ENCODE assay signal across 23 cellular contexts in the genomic region with DNA sequence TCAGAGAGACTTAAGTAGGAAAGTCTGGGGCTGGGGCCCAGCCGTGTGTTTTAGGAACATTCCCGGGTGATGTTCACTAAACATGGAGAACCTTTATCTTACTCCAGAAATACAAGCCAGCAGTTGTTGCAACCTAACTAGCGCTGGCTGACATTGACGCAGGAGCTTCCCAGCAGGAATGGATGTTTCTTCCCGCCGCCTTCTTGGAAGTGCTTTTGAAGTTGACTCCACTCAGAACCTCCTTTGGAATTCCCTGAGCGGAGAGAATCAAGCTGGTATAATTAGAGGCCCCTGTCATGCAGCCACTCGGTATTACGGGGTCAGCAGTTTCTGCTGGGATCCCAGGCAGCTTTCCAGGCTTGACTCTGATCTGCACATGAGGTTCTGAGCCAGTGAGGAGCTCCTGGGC.
DNase-seq lines count a peak whose midpoint lies in the region; ATAC-seq and TF ChIP-seq lines count a peak whose summit lies in the region.
"Had no signal": no experiment of that assay in that cellular context is flagged by ENCODE, and none has a peak within 500 bp of the region (broad histone marks: within the 10 kb centered on the region; RNA-seq: fewer than 3 reads in every experiment).

No MANE protein-coding gene starts in this region.

- DNase-seq in astrocyte of the spinal cord (ENCODE audit: low read depth, low spot score) (peak; percentile 62), hepatocyte (ENCODE audit: low spot score) (no peak), gastrocnemius medialis (no peak), colonic mucosa (no peak), anterior cingulate cortex (lab: John Stamatoyannopoulos, UW) (no peak)
- no peak for DNase-seq in effector memory CD4-positive, alpha-beta T cell
- DNase-seq: activated effector memory CD4-positive, alpha-beta T cell treated with anti-CD3 and anti-CD28 coated beads, Interleukin-2, amount 50 U/mL, for 16 hours; CD4-positive, CD25-positive, alpha-beta regulatory T cell; cerebellar nuclear complex; DMS153; HCEC 1CT; KBM-7; kidney; mammary epithelial cell; MV-4-11; naive thymus-derived CD4-positive, alpha-beta T cell; NCI-H2029 treated with DMSO at 0.1 percent for 48 hours; NCI-H510A treated with DMSO at 0.1 percent for 48 hours; small intestine; substantia nigra had no signal

- no peaks in the 10 kb centered on the region; the same call in 1 of the 2 replicates for H3K9me3 ChIP-seq in ES-I3 (ENCODE audit: control insufficient read depth, insufficient read depth, low read length)
- no peaks in the 10 kb centered on the region for H3K9me3 ChIP-seq in hepatocyte (ENCODE audit: low read depth)
- no peaks in the 10 kb centered on the region for H3K9me3 ChIP-seq in gastrocnemius medialis
- no peaks in the 10 kb centered on the region for H3K9me3 ChIP-seq in colonic mucosa
- no peaks in the 10 kb centered on the region for H3K9me3 ChIP-seq in effector memory CD4-positive, alpha-beta T cell (ENCODE audit: control insufficient read depth, low read length)

- peaks cover 48% of the 10 kb centered on the region for H3K79me2 ChIP-seq in hepatocyte

- H3K27me3 ChIP-seq in hepatocyte (no peaks in the 10 kb centered on the region), gastrocnemius medialis (no peaks in the 10 kb centered on the region), colonic mucosa (no peaks in the 10 kb centered on the region)
- no peaks in the 10 kb centered on the region for H3K27me3 ChIP-seq in effector memory CD4-positive, alpha-beta T cell (replicated peaks; ENCODE audit: control insufficient read depth, insufficient read depth, low read length, poor library complexity, severe bottlenecking)

- TF ChIP-seq CTCF in astrocyte of the spinal cord (IDR thresholded peaks at IDR 0.05; ENCODE audit: low read depth, low read length) (no peak), hepatocyte (IDR thresholded peaks at IDR 0.05; ENCODE audit: poor library complexity) (no peak), gastrocnemius medialis (IDR thresholded peaks at IDR 0.05 in 4 of 5, conservative IDR thresholded peaks at IDR 0.05 in 1 of 5) (no peak), colonic mucosa (IDR thresholded peaks at IDR 0.05) (no peak)

- H3K9ac ChIP-seq in ES-I3 (ENCODE audit: low read depth, low read length) (peak overlapping the region; percentile 17; the same call in 1 of the 2 replicates), colonic mucosa (ENCODE audit: low read depth in 2 of 2, low read length in 2 of 2) (no peak overlapping the region)

- intact Hi-C loops in gastrocnemius medialis (cut with DNase I; ENCODE audit: low total_unique reads) (no loop called here), colonic mucosa (cut with DNase I) (no loop called here)

- H3K4me2 ChIP-seq in hepatocyte: peak overlapping the region; percentile 64

- no peaks in the 10 kb centered on the region for H4K20me1 ChIP-seq in hepatocyte (ENCODE audit: insufficient read depth, poor library complexity, severe bottlenecking)

- ATAC-seq in gastrocnemius medialis: peak in 1 of 2 donors; percentile 9
- ATAC-seq in GM21515 (IDR thresholded peaks at IDR 0.05; ENCODE audit: unreplicated experiment): no peak
- ATAC-seq: GM12878; naive thymus-derived CD4-positive, alpha-beta T cell had no signal

- no peak overlapping the region for H2AFZ ChIP-seq in hepatocyte

- H3K27ac ChIP-seq in hepatocyte (peak overlapping the region; percentile 90), gastrocnemius medialis (peak overlapping the region; percentile 56 to 90 (median 67)), colonic mucosa (no peak overlapping the region)
- no peak overlapping the region for H3K27ac ChIP-seq in effector memory CD4-positive, alpha-beta T cell (ENCODE audit: insufficient read depth, low read length, poor library complexity, severe bottlenecking)

- TF ChIP-seq POLR2A in gastrocnemius medialis (IDR thresholded peaks at IDR 0.05): no peak

- H3K4me3 ChIP-seq in astrocyte of the spinal cord (ENCODE audit: low read depth, low read length): no peak overlapping the region
- H3K4me3 ChIP-seq in hepatocyte: no peak overlapping the region
- no peak overlapping the region for H3K4me3 ChIP-seq in gastrocnemius medialis
- no peak overlapping the region for H3K4me3 ChIP-seq in colonic mucosa
- no peak overlapping the region for H3K4me3 ChIP-seq in effector memory CD4-positive, alpha-beta T cell (ENCODE audit: insufficient read depth, low read depth, low read length, poor library complexity, severe bottlenecking)
- H3K4me3 ChIP-seq: GM12878 had no signal

- no peaks in the 10 kb centered on the region for H3K9me2 ChIP-seq in hepatocyte (replicated peaks; ENCODE audit: insufficient read depth)

- H3K4me1 ChIP-seq in ES-I3 (ENCODE audit: insufficient read depth, low read length) (peaks cover 20% of the 10 kb centered on the region), hepatocyte (ENCODE audit: insufficient read depth) (peaks cover 31% of the 10 kb centered on the region), gastrocnemius medialis (peaks cover 49 to 71% of the 10 kb centered on the region in 2 donors), colonic mucosa (no peaks in the 10 kb centered on the region)
- peaks cover 6% of the 10 kb centered on the region for H3K4me1 ChIP-seq in effector memory CD4-positive, alpha-beta T cell (ENCODE audit: control insufficient read depth, insufficient read depth, low read length, poor library complexity, severe bottlenecking)

- in situ Hi-C loops in astrocyte of the spinal cord (cut with HindIII; ENCODE audit: low sequenced_read_pairs): no loop called here
- in situ Hi-C loops in gastrocnemius medialis (cut with MboI; ENCODE audit: low sequenced_read_pairs in 4 of 4): no loop called here

- H3K36me3 ChIP-seq in ES-I3 (ENCODE audit: insufficient read depth, low read length) (no peaks in the 10 kb centered on the region), hepatocyte (replicated peaks; ENCODE audit: insufficient read depth, low read depth) (no peaks in the 10 kb centered on the region), gastrocnemius medialis (no peaks in the 10 kb centered on the region), colonic mucosa (no peaks in the 10 kb centered on the region)
- no peaks in the 10 kb centered on the region for H3K36me3 ChIP-seq in effector memory CD4-positive, alpha-beta T cell (ENCODE audit: control insufficient read depth, insufficient read depth, low read length)

- WGBS in hepatocyte (ENCODE audit: low lambda C conversion rate, missing lambda C conversion rate): 38% methylated on average over 9 of the region's 9 CpGs

Comparison
In these comparisons a context has a peak if more than half of its experiments do, and no peak if none do; other contexts are left out.
1. H3K27ac ChIP-seq: peak in hepatocyte (single experiment) and gastrocnemius medialis (4 of 4); none in colonic mucosa (single experiment) and effector memory CD4-positive, alpha-beta T cell (single experiment).